ENCODE assay signal across 22 cellular contexts in genomic region chr15:94563455-94563854, GRCh38.
DNase-seq lines count a peak whose midpoint lies in the region; ATAC-seq, FAIRE-seq and TF ChIP-seq lines count a peak whose summit lies in the region.
"Had no signal": no experiment of that assay in that cellular context is flagged by ENCODE, and none has a peak within 500 bp of the region (broad histone marks: within the 10 kb centered on the region; RNA-seq: fewer than 3 reads in every experiment).

No MANE protein-coding gene starts in this region.

- in situ Hi-C loops in K562 (cut with MboI), result no loop called here

- H3K9me3 ChIP-seq in A549, result peaks cover 14% of the 10 kb centered on the region; the same call in 2 of the 3 replicates
- H3K9me3 ChIP-seq in K562 (replicated peaks; ENCODE audit: control insufficient read depth, insufficient read depth, low read depth, low read length), result peaks cover under 1% of the 10 kb centered on the region; the same call in 1 of the 2 replicates
- H3K9me3 ChIP-seq in kidney (ENCODE audit: control insufficient read depth in 1 of 2, low read length in 2 of 2), result no peaks in the 10 kb centered on the region
- H3K9me3 ChIP-seq: BE2C had no signal

- no peaks in the 10 kb centered on the region for H3K27me3 ChIP-seq in K562 (ENCODE audit: control insufficient read depth in 2 of 2, insufficient read depth in 2 of 2, low read length in 2 of 2)
- H3K27me3 ChIP-seq in dorsolateral prefrontal cortex, result peaks cover 0 to 10% (median 0%) of the 10 kb centered on the region in 45 donors
- H3K27me3 ChIP-seq: BE2C; BLaER1 treated with 17β-estradiol and CSF1 and Interleukin-3, amounts not matched to agents 10 nM and 100 nM had no signal

- DNase-seq in A549 (ENCODE audit: low read depth in 1 of 2, low spot score in 1 of 2) (no peak), K562 (ENCODE audit: extremely low read depth in 1 of 4, low spot score in 3 of 4) (no peak), kidney (no peak), dorsolateral prefrontal cortex (no peak), NCI-H187 (lab: John Stamatoyannopoulos, UW) (no peak)
- DNase-seq in activated naive CD4-positive, alpha-beta T cell treated with anti-CD3 and anti-CD28 coated beads, Interleukin-2, amount 50 U/mL, for 16 hours, result no peak
- DNase-seq: ACHN; AML-193; BE2C; CD4-positive, alpha-beta T cell; CD8-positive, alpha-beta memory T cell; DMS 273 treated with DMSO at 0.1 percent for 48 hours; DMS79; EL; GDM1; H9 had no signal

- intact Hi-C loops in K562 (cut with micrococcal nuclease) (no loop called here), kidney (cut with DNase I) (no loop called here), dorsolateral prefrontal cortex (cut with DNase I) (no loop called here)

- no peaks in the 10 kb centered on the region for H3K36me3 ChIP-seq in K562 (ENCODE audit: control insufficient read depth, insufficient read depth, low read length)
- no peaks in the 10 kb centered on the region for H3K36me3 ChIP-seq in kidney (ENCODE audit: control insufficient read depth in 1 of 2, insufficient read depth in 2 of 2, low read length in 2 of 2)
- H3K36me3 ChIP-seq: BE2C; BLaER1 treated with 17β-estradiol and CSF1 and Interleukin-3, amounts not matched to agents 10 nM and 100 nM had no signal

- no peaks in the 10 kb centered on the region for H4K20me1 ChIP-seq in K562 (replicated peaks; ENCODE audit: control insufficient read depth, insufficient read depth, low read length)
- H4K20me1 ChIP-seq: BLaER1 treated with 17β-estradiol and CSF1 and Interleukin-3, amounts not matched to agents 10 nM and 100 nM had no signal

- under 1% methylated on average over 2 of the region's 2 CpGs for WGBS in A549 (ENCODE audit: missing lambda C conversion rate)
- 0% methylated on average over 1 of the region's 2 CpGs for WGBS in K562 (ENCODE audit: insufficient coverage, low coverage, missing lambda C conversion rate)

- BruUV-seq in K562 (replicated peaks; lab: Mats Ljungman, UMichigan), result no TSS peak

- no peak for TF ChIP-seq POLR2A in A549 (IDR thresholded peaks at IDR 0.05; ENCODE audit: low read length)
- no peak for TF ChIP-seq POLR2A in K562 (conservative IDR thresholded peaks at IDR 0.05)

- H3K9ac ChIP-seq in K562 (ENCODE audit: insufficient read depth in 1 of 2, low read depth in 2 of 2, low read length in 2 of 2), result no peak overlapping the region
- H3K9ac ChIP-seq in kidney (ENCODE audit: low read length in 2 of 2), result no peak overlapping the region
- H3K9ac ChIP-seq: BLaER1 treated with 17β-estradiol and CSF1 and Interleukin-3, amounts not matched to agents 10 nM and 100 nM had no signal

- H3K27ac ChIP-seq in A549, result no peak overlapping the region
- no peak overlapping the region for H3K27ac ChIP-seq in K562 (ENCODE audit: extremely low read depth, low read depth, low read length)
- no peak overlapping the region for H3K27ac ChIP-seq in kidney (ENCODE audit: low read depth in 2 of 2, low read length in 2 of 2)
- H3K27ac ChIP-seq in dorsolateral prefrontal cortex, result no peak overlapping the region
- H3K27ac ChIP-seq: BLaER1 treated with 17β-estradiol and CSF1 and Interleukin-3, amounts not matched to agents 10 nM and 100 nM had no signal

- no peak overlapping the region for H2AFZ ChIP-seq in K562 (ENCODE audit: low read depth, low read length)
- H2AFZ ChIP-seq: GM23338 had no signal

- H3K4me3 ChIP-seq in A549 (no peak overlapping the region), K562 (no peak overlapping the region), kidney (ENCODE audit: low read length in 2 of 2) (no peak overlapping the region), dorsolateral prefrontal cortex (no peak overlapping the region)
- H3K4me3 ChIP-seq: BLaER1 treated with 17β-estradiol and CSF1 and Interleukin-3, amounts not matched to agents 10 nM and 100 nM; GM23338 had no signal

- POLR2A ChIA-PET in A549 (lab: Yijun Ruan, JAX) (no interaction called here), K562 (lab: Yijun Ruan, JAX) (no interaction called here)

- CTCF ChIA-PET in A549 (lab: Yijun Ruan, JAX) (no interaction called here), K562 (lab: Yijun Ruan, JAX; ENCODE audit: low intra/inter-chr PET ratio) (no interaction called here)

- TF ChIP-seq EP300 in A549 (IDR thresholded peaks at IDR 0.05) (no peak), K562 (IDR thresholded peaks at IDR 0.05; ENCODE audit: low read length) (no peak)

- ATAC-seq in A549 (no peak), K562 (no peak)
- ATAC-seq: GM23338, HCT116 had no signal

- TF ChIP-seq RAD21 in A549 (conservative IDR thresholded peaks at IDR 0.05 in 1 of 2, IDR thresholded peaks at IDR 0.05 in 1 of 2), result no peak
- no peak for TF ChIP-seq RAD21 in K562 (CRISPR knock-in tag; conservative IDR thresholded peaks at IDR 0.05 in 1 of 2, IDR thresholded peaks at IDR 0.05 in 1 of 2)

- H3K4me2 ChIP-seq in A549 (no peak overlapping the region), K562 (ENCODE audit: insufficient read depth, low read length) (no peak overlapping the region)
- H3K4me2 ChIP-seq: BLaER1 treated with 17β-estradiol and CSF1 and Interleukin-3, amounts not matched to agents 10 nM and 100 nM; GM23338 had no signal

- H3K9me1 ChIP-seq in K562 (ENCODE audit: control insufficient read depth, insufficient read depth, low read length), result no peaks in the 10 kb centered on the region

- TF ChIP-seq CTCF in A549 (IDR thresholded peaks at IDR 0.05), result no peak
- no peak for TF ChIP-seq CTCF in K562 (IDR thresholded peaks at IDR 0.05 in 2 of 3, conservative IDR thresholded peaks at IDR 0.05 in 1 of 3; ENCODE audit: insufficient read depth in 2 of 3, low read depth in 1 of 3, low read length in 3 of 3)
- TF ChIP-seq CTCF in kidney (IDR thresholded peaks at IDR 0.05; ENCODE audit: borderline replicate concordance, extremely low read depth, insufficient read depth), result no peak
- TF ChIP-seq CTCF in dorsolateral prefrontal cortex (IDR thresholded peaks at IDR 0.05 in 54 of 56, conservative IDR thresholded peaks at IDR 0.05 in 2 of 56; ENCODE audit: low read depth in 1 of 56, partially characterized antibody in 56 of 56), result no peak

- no peaks in the 10 kb centered on the region for H3K79me2 ChIP-seq in K562 (ENCODE audit: control insufficient read depth, insufficient read depth, low read length)

- no peak for FAIRE-seq in A549 (lab: Jason Lieb, UNC)
- FAIRE-seq in K562 (lab: Jason Lieb, UNC), result no peak
- peak; percentile 73 for FAIRE-seq in kidney (lab: Jason Lieb, UNC)
- FAIRE-seq: D721Med, GM12891, GM18507 had no signal

- H3K4me1 ChIP-seq in A549 (no peaks in the 10 kb centered on the region), K562 (replicated peaks in 1 of 2; ENCODE audit: control insufficient read depth in 2 of 2, insufficient read depth in 2 of 2, low read length in 2 of 2) (no peaks in the 10 kb centered on the region), kidney (ENCODE audit: control insufficient read depth in 1 of 2, insufficient read depth in 1 of 2, low read depth in 1 of 2, low read length in 2 of 2) (no peaks in the 10 kb centered on the region)
- H3K4me1 ChIP-seq: BE2C; BLaER1 treated with 17β-estradiol and CSF1 and Interleukin-3, amounts not matched to agents 10 nM and 100 nM had no signal

TF ChIP-seq in A549, 52 proteins besides CTCF, POLR2A, EP300 and RAD21:
- TF ChIP-seq MYC (IDR thresholded peaks at IDR 0.05; ENCODE audit: borderline replicate concordance, low read length) (no peak), ZSCAN20 (CRISPR knock-in tag; IDR thresholded peaks at IDR 0.05) (no peak), MAFK (IDR thresholded peaks at IDR 0.05; ENCODE audit: partially characterized antibody) (peak; percentile 53), FOSB (CRISPR knock-in tag; IDR thresholded peaks at IDR 0.05) (no peak)

TF ChIP-seq in K562, 482 proteins besides CTCF, POLR2A, EP300 and RAD21 (continues in another document):
- TF ChIP-seq MAFF (IDR thresholded peaks at IDR 0.05; ENCODE audit: low read length) (peak; percentile 35; the same call in 1 of the 2 replicates), MAFK (IDR thresholded peaks at IDR 0.05; ENCODE audit: low read length) (peak; percentile 28; the same call in 1 of the 2 replicates), ZNF316 (IDR thresholded peaks at IDR 0.05) (peak; percentile 69), ELK3 (CRISPR knock-in tag; IDR thresholded peaks at IDR 0.05) (no peak), PHB (CRISPR knock-in tag; IDR thresholded peaks at IDR 0.05) (no peak), ZNF253 (CRISPR knock-in tag; conservative IDR thresholded peaks at IDR 0.05) (no peak), C11orf30 (IDR thresholded peaks at IDR 0.05; ENCODE audit: low read depth) (0 out of 2 replicates have a peak, but pooled peaks have one; percentile 13), MAFG (tag; conservative IDR thresholded peaks at IDR 0.05) (peak; percentile 30; the same call in 1 of the 2 replicates)

Comparison
In these comparisons a context has a peak if more than half of its experiments do, and no peak if none do; other contexts are left out.
1. Of the 35 proteins assayed by ChIP-seq in both K562 and A549: peak only in K562: none; only in A549: none; in both: MAFK; in neither: 34.